Comparison of ENCODE assay signal across 8 cellular contexts in the genomic region with DNA sequence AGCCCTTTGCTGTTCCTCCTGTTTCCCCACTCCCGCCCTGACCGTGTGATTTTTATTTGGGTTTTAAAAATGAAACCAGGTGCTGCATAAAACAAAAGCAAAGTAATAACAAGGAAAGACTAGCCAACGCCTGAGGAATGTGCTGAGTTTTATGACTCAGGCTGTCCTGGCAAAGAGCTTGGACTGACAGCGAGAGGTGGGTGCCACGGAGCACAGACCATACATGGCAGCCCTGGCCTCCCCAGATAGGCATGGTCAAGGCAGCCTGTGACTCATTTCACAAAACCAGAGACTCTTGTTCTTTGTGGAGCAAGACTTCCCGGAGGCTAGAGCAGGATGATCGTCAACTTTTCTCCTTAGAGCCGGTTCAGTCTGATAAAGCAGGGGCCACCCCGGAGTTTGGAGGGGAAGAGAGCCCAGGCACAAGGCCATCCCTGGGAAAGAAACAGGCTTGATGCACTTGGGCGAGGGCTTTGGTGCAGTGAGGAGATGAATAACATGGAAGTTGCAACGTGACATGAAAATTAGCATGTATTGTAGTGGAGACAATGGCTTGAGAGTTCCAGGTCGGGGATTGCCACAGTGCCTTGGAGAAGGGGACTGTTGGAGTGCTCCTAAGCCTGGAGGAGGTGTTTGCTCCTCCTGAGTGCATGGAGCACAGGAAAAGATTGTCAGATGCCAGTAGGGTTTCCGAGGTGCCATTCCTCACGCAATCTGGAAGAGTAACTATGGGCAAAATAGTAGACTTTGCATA. TPM values are rescaled to one million over a fixed set of nuclear protein-coding genes. Genes with fewer than 3 reads are reported as not detected.
DNase-seq lines count a peak whose midpoint lies in the region; ATAC-seq and TF ChIP-seq lines count a peak whose summit lies in the region.

No MANE protein-coding gene starts in this region.

- H3K4me3 ChIP-seq in gastroesophageal sphincter (peak overlapping the region in 1 of 2 donors; percentile 34), skeletal muscle satellite cell (ENCODE audit: low read length) (peak overlapping the region; percentile 69)

- H3K36me3 ChIP-seq in gastroesophageal sphincter = no peaks in the 10 kb centered on the region
- H3K36me3 ChIP-seq in skeletal muscle satellite cell (ENCODE audit: insufficient read depth, low read length) = no peaks in the 10 kb centered on the region

- H3K9ac ChIP-seq in skeletal muscle satellite cell (ENCODE audit: low read depth, low read length) = peak overlapping the region; percentile 88

- no peak for TF ChIP-seq EP300 in gastroesophageal sphincter (IDR thresholded peaks at IDR 0.05)

- H3K27me3 ChIP-seq in gastroesophageal sphincter (no peaks in the 10 kb centered on the region), skeletal muscle satellite cell (ENCODE audit: control insufficient read depth, insufficient read depth, low read length) (no peaks in the 10 kb centered on the region)

- no peak for TF ChIP-seq POLR2A in gastroesophageal sphincter (IDR thresholded peaks at IDR 0.05)

- ATAC-seq in GM19351 (IDR thresholded peaks at IDR 0.05; ENCODE audit: unreplicated experiment) (peak; percentile 36), gastroesophageal sphincter (peak; percentile 77)

- H3K4me1 ChIP-seq in gastroesophageal sphincter (peaks cover 5 to 68% (median 24%) of the 10 kb centered on the region in 3 donors), skeletal muscle satellite cell (ENCODE audit: control insufficient read depth, insufficient read depth, low read length) (peaks cover 46% of the 10 kb centered on the region)

- no peak for TF ChIP-seq CTCF in 22Rv1 (IDR thresholded peaks at IDR 0.05)
- TF ChIP-seq CTCF in gastroesophageal sphincter (IDR thresholded peaks at IDR 0.05) = no peak

- 0 out of 2 replicates have a peak overlapping the region, but pooled peaks have one; percentile 71 for H3K27ac ChIP-seq in 22Rv1
- H3K27ac ChIP-seq in gastroesophageal sphincter = peak overlapping the region; percentile 93 to 99 (median 98)

- peak overlapping the region; percentile 82 for H3K4me2 ChIP-seq in skeletal muscle satellite cell (ENCODE audit: low read length)

- WGBS in gastroesophageal sphincter (ENCODE audit: low coverage in 1 of 2), 2 donors = 27 to 44% methylated on average over 5 to 9 of the region's 14 CpGs

- no peaks in the 10 kb centered on the region for H3K9me3 ChIP-seq in gastroesophageal sphincter
- no peaks in the 10 kb centered on the region for H3K9me3 ChIP-seq in skeletal muscle satellite cell (replicated peaks; ENCODE audit: low read length)

- DNase-seq in SW480 (ENCODE audit: low spot score) (peak; percentile 44), retina (no peak), CD1c-positive myeloid dendritic cell (ENCODE audit: extremely low spot score) (no peak), COLO668 (lab: John Stamatoyannopoulos, UW; ENCODE audit: unreplicated experiment) (no peak)

RNA-seq across cellular contexts. Expression of a gene that starts 54.8 kb away (rescaled TPM):
- not detected for total RNA-seq in gastroesophageal sphincter
- total RNA-seq in skeletal muscle satellite cell (2012; rRNA removed) = not detected in 2 replicates
